In the genomic region with DNA sequence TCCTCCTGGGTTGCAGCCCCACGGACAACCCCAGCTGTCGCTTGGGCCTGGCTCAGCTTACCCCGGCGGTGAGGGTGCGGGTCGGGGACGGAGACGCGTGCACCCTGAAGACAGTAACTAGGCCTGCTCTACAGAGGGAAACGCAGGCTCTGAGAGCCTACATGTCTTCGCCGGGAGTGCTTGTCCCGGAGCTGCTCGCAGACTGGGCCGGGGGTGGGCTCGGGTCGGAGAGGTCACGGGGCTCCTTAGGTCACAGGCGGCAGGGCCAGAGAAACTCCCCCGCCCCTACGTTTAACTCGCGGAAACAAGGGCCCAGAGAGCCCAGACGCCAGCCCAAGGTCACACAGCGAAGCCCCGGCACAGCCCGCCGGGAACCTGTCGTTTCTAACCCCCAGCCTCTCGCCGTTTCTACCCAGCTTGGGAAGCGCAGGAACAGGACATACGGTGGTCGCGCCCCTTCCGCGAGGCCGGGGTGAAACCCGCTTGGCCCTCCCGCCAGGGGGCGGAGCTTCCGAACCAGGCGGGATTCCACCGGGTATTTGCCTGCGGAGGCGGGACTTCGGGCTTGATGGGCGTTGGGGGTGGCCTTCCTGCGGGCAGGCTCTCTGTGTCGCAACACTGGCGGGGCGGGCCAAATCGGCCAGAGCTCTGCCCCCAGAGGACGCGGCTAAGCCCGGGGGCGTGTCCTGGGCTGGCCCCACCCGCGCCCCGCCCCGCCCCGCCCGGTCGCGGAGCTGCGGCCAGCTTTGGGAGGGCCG, we compare ENCODE assay signal across 8 cellular contexts. TPM values are rescaled to one million over a fixed set of nuclear protein-coding genes. Genes with fewer than 3 reads are reported as not detected.
DNase-seq lines count a peak whose midpoint lies in the region; ATAC-seq lines count a peak whose summit lies in the region.

HDAC11 (plus strand) TSS at position 725 of the 758 bp plus-strand sequence. CDS start 42 bp downstream, outside the sequence.

- ATAC-seq in GM19468 (IDR thresholded peaks at IDR 0.05; ENCODE audit: extremely low read depth, unreplicated experiment), result peak; percentile 96
- peak; percentile 93 for ATAC-seq in effector memory CD8-positive, alpha-beta T cell (replicated peaks)

- no peak within 1 kb of the TSS for H4K8ac ChIP-seq in mesendoderm (ENCODE audit: low read depth, low read length)

- H3K9ac ChIP-seq in mesendoderm (ENCODE audit: low read length), result peak within 1 kb of the TSS; percentile 90

- DNase-seq in COLO668 (lab: John Stamatoyannopoulos, UW; ENCODE audit: unreplicated experiment) (peak; percentile 94), HS-5 (ENCODE audit: low read depth) (peak; percentile 68), NK-92 (lab: John Stamatoyannopoulos, UW; ENCODE audit: unreplicated experiment) (peak; percentile 67), mesendoderm (peak; percentile 99)
- peak; percentile 86 to 94 (median 93) for DNase-seq in activated CD8-positive, alpha-beta memory T cell treated with anti-CD3 and anti-CD28 coated beads for 48 hours (ENCODE audit: low read depth in 2 of 3, low spot score in 2 of 3)
- DNase-seq in effector memory CD8-positive, alpha-beta T cell, result peak; percentile 96 to 98 (median 97)
- peak; percentile 95 for DNase-seq in stimulated activated CD8-positive, alpha-beta memory T cell treated with anti-CD3 and anti-CD28 coated beads, Interleukin-12 subunit alpha, Interleukin-12 subunit beta, amount 100 ng/mL, for 4 hours (ENCODE audit: low read depth)

- H3K79me2 ChIP-seq in mesendoderm (ENCODE audit: control insufficient read depth, insufficient read depth, low read length), result no peaks in the 10 kb centered on the region

- WGBS in mesendoderm (ENCODE audit: extremely low coverage, insufficient coverage, low lambda C conversion rate), result no CpG with 5 or more reads among the region's 67 CpGs

- H2BK120ac ChIP-seq in mesendoderm (ENCODE audit: low read depth, low read length), result no peak within 1 kb of the TSS

- no peak within 1 kb of the TSS for H2AK5ac ChIP-seq in mesendoderm (ENCODE audit: low read length)

- H3K27me3 ChIP-seq in mesendoderm (ENCODE audit: insufficient read depth, low read length, poor library complexity), result no peaks in the 10 kb centered on the region

- H2BK15ac ChIP-seq in mesendoderm (replicated peaks; ENCODE audit: low read depth), result no peak within 1 kb of the TSS

- peak within 1 kb of the TSS; percentile 80 for H3K23ac ChIP-seq in mesendoderm (ENCODE audit: low read length)

- H3K4me3 Mint-ChIP-seq in effector memory CD8-positive, alpha-beta T cell, result peak within 1 kb of the TSS; percentile 92 to 93

- H3K18ac ChIP-seq in mesendoderm (ENCODE audit: low read length), result peak within 1 kb of the TSS; percentile 19

- H3K27ac Mint-ChIP-seq in effector memory CD8-positive, alpha-beta T cell, result peak within 1 kb of the TSS; percentile 93 to 94

- no peaks in the 10 kb centered on the region for H3K79me1 ChIP-seq in mesendoderm (ENCODE audit: low read length)

- H3K36me3 Mint-ChIP-seq in effector memory CD8-positive, alpha-beta T cell (ENCODE audit: insufficient read depth), result peaks cover 5% of the 10 kb centered on the region

- peaks cover 14 to 21% of the 10 kb centered on the region in 2 donors for H3K4me1 Mint-ChIP-seq in effector memory CD8-positive, alpha-beta T cell (ENCODE audit: low read depth in 2 of 2)

- H3K27me3 Mint-ChIP-seq in effector memory CD8-positive, alpha-beta T cell, result peaks cover under 1 to 2% of the 10 kb centered on the region in 2 donors

- no peaks in the 10 kb centered on the region for H3K36me3 ChIP-seq in mesendoderm (ENCODE audit: control insufficient read depth, insufficient read depth, low read length)

- H4K5ac ChIP-seq in mesendoderm (ENCODE audit: low read length), result no peak within 1 kb of the TSS

- no peak within 1 kb of the TSS for H3K4ac ChIP-seq in mesendoderm (ENCODE audit: low read depth, low read length)

- H3K4me2 ChIP-seq in mesendoderm (ENCODE audit: low read length), result peak within 1 kb of the TSS; percentile 87

- no peak within 1 kb of the TSS for H2BK5ac ChIP-seq in mesendoderm (ENCODE audit: low read length)

- no peaks in the 10 kb centered on the region for H3K4me1 ChIP-seq in mesendoderm (ENCODE audit: control insufficient read depth, low read depth, low read length)

- peak within 1 kb of the TSS; percentile 76 for H3K4me3 ChIP-seq in mesendoderm (ENCODE audit: low read length)

- H3K27ac ChIP-seq in mesendoderm (ENCODE audit: low read depth, low read length), result peak within 1 kb of the TSS; percentile 25

- H3K9me3 Mint-ChIP-seq in effector memory CD8-positive, alpha-beta T cell, result no peaks in the 10 kb centered on the region

- H3K56ac ChIP-seq in mesendoderm (ENCODE audit: low read length), result peak within 1 kb of the TSS; percentile 93

RNA-seq across cellular contexts. Expression of gene HDAC11, which starts in this region (rescaled TPM):
- 2.6 TPM for polyA plus RNA-seq in mesendoderm (2013, experiment 1 of 2)
- 3.4 TPM for polyA plus RNA-seq in mesendoderm (2013, experiment 2 of 2)

Comparison
In these comparisons a context has a peak if more than half of its experiments do, and no peak if none do; other contexts are left out.
1. Peak in every context shown above with its lines: DNase-seq, ATAC-seq, H3K4me3 ChIP-seq and H3K27ac ChIP-seq.